ENCODE assay signal across 23 cellular contexts in genomic region chr1:54653036-54653435, GRCh38. TPM values are rescaled to one million over a fixed set of nuclear protein-coding genes. Genes with fewer than 3 reads are reported as not detected.
"Had no signal": no experiment of that assay in that cellular context is flagged by ENCODE, and none has a peak within 500 bp of the region (broad histone marks: within the 10 kb centered on the region; RNA-seq: fewer than 3 reads in every experiment).

No MANE protein-coding gene starts in this region.

- ATAC-seq: effector memory CD8-positive, alpha-beta T cell; heart left ventricle; naive thymus-derived CD8-positive, alpha-beta T cell had no signal

- H3K9me3 Mint-ChIP-seq: activated naive CD8-positive, alpha-beta T cell treated with anti-CD3 and anti-CD28 coated beads, Interleukin-2, amount 10 ng/mL, durations not matched to agents 7 days and 5 days; effector memory CD8-positive, alpha-beta T cell had no signal

- H3K4me3 Mint-ChIP-seq: activated B cell treated with CpG ODN at 0.5 μM for 24 hours; activated CD4-positive, alpha-beta T cell treated with anti-CD3 and anti-CD28 coated beads, Interleukin-2, amount 10 ng/mL, durations not matched to agents 24 days and 14 days; activated naive CD8-positive, alpha-beta T cell treated with anti-CD3 and anti-CD28 coated beads, Interleukin-2, amount 10 ng/mL, durations not matched to agents 7 days and 5 days; effector memory CD8-positive, alpha-beta T cell; naive thymus-derived CD8-positive, alpha-beta T cell had no signal

- DNase-seq: activated B cell treated with CpG ODN at 0.5 μM for 24 hours; activated CD4-positive, alpha-beta T cell treated with anti-CD3 and anti-CD28 coated beads, Interleukin-2, amount 10 ng/mL, durations not matched to agents 24 days and 14 days; activated CD8-positive, alpha-beta memory T cell treated with anti-CD3 and anti-CD28 coated beads for 24 hours; activated naive CD8-positive, alpha-beta T cell treated with anti-CD3 and anti-CD28 coated beads, Interleukin-2, amount 10 ng/mL, durations not matched to agents 7 days and 5 days; dermis blood vessel endothelial cell; effector memory CD8-positive, alpha-beta T cell; heart left ventricle; mammary epithelial cell; naive thymus-derived CD8-positive, alpha-beta T cell; nucleus accumbens; stimulated activated CD4-positive, alpha-beta T cell treated with anti-CD3 and anti-CD28 coated beads, Interleukin-4, amount 100 ng/mL, for 24 hours; stimulated activated naive CD4-positive, alpha-beta T cell treated with Interleukin-2 at 50 U/mL for 16 hours; substantia nigra; transverse colon had no signal

- H3K36me3 Mint-ChIP-seq: activated naive CD8-positive, alpha-beta T cell treated with anti-CD3 and anti-CD28 coated beads, Interleukin-2, amount 10 ng/mL, durations not matched to agents 7 days and 5 days; naive thymus-derived CD8-positive, alpha-beta T cell had no signal

- H3K4me3 ChIP-seq: heart left ventricle, transverse colon, vagina had no signal

- H3K4me1 ChIP-seq: vagina had no signal

- H3K27ac ChIP-seq: heart left ventricle, transverse colon, vagina had no signal

- H3K27ac Mint-ChIP-seq: activated B cell treated with CpG ODN at 0.5 μM for 24 hours; activated CD4-positive, alpha-beta T cell treated with anti-CD3 and anti-CD28 coated beads, Interleukin-2, amount 10 ng/mL, durations not matched to agents 24 days and 14 days; activated naive CD8-positive, alpha-beta T cell treated with anti-CD3 and anti-CD28 coated beads, Interleukin-2, amount 10 ng/mL, durations not matched to agents 7 days and 5 days; effector memory CD8-positive, alpha-beta T cell; naive thymus-derived CD8-positive, alpha-beta T cell had no signal

- H3K4me1 Mint-ChIP-seq: activated B cell treated with CpG ODN at 0.5 μM for 24 hours; activated CD4-positive, alpha-beta T cell treated with anti-CD3 and anti-CD28 coated beads, Interleukin-2, amount 10 ng/mL, durations not matched to agents 24 days and 14 days; activated naive CD8-positive, alpha-beta T cell treated with anti-CD3 and anti-CD28 coated beads, Interleukin-2, amount 10 ng/mL, durations not matched to agents 7 days and 5 days; naive thymus-derived CD8-positive, alpha-beta T cell had no signal

- H3K27me3 ChIP-seq: heart left ventricle, transverse colon, vagina had no signal

- H3K36me3 ChIP-seq: vagina had no signal

RNA-seq across cellular contexts. Expression of gene MROH7, which starts 11.4 kb away (rescaled TPM):
- total RNA-seq: activated B cell treated with CpG ODN at 0.5 μM for 24 hours had no signal

RNA-seq across cellular contexts. Expression of gene FAM151A, which starts 29.7 kb away (rescaled TPM):
- total RNA-seq: activated B cell treated with CpG ODN at 0.5 μM for 24 hours; activated CD4-positive, alpha-beta T cell treated with anti-CD3 and anti-CD28 coated beads, Interleukin-2, amount 10 ng/mL, durations not matched to agents 24 days and 14 days; activated naive CD8-positive, alpha-beta T cell treated with anti-CD3 and anti-CD28 coated beads, Interleukin-2, amount 10 ng/mL, durations not matched to agents 7 days and 5 days; aorta; bronchial epithelial cell; cerebellum; dermis blood vessel endothelial cell; frontal cortex; mononuclear cell; naive thymus-derived CD8-positive, alpha-beta T cell; posterior vena cava; skeletal muscle tissue; T-helper 2 cell treated with Interferon-gamma antibody and Interleukin-4, amounts not matched to agents 100 ng/mL and 5 ng/mL, for 36 hours; vagina had no signal
